ENCODE assay signal across 8 cellular contexts in genomic region chr11:57567512-57568329, GRCh38. TPM values are rescaled to one million over a fixed set of nuclear protein-coding genes. Genes with fewer than 3 reads are reported as not detected.
A peak's percentile ranks its signal among the peaks of the same experiment; 100 is the strongest.
DNase-seq lines count a peak whose midpoint lies in the region; FAIRE-seq and TF ChIP-seq lines count a peak whose summit lies in the region.

TSS of gene UBE2L6 (minus strand) at chr11:57567672. CDS start at chr11:57567611, 61 bp downstream.

- DNase-seq in H7 (peak; percentile 92), breast epithelium (ENCODE audit: low spot score in 2 of 2) (peak; percentile 60 to 75), iPS-NIHi11 (ENCODE audit: low spot score) (peak; percentile 92), small intestine (peak; percentile 75), GF-D8 (lab: John Stamatoyannopoulos, UW) (no peak)

- H3K9me3 ChIP-seq in Loucy (ENCODE audit: insufficient read depth, low read depth, low read length) (no peaks in the 10 kb centered on the region), breast epithelium (no peaks in the 10 kb centered on the region), small intestine (ENCODE audit: control insufficient read depth, low read depth) (no peaks in the 10 kb centered on the region)

- H3K27ac ChIP-seq in VCaP (peak within 1 kb of the TSS; percentile 59), breast epithelium (peak within 1 kb of the TSS; percentile 82 to 89), small intestine (ENCODE audit: low read depth in 1 of 2, low read length in 1 of 2) (peak within 1 kb of the TSS; percentile 69 to 85)

- H3K36me3 ChIP-seq in H7 (replicated peaks; ENCODE audit: control insufficient read depth, insufficient read depth, low read length) = no peaks in the 10 kb centered on the region
- H3K36me3 ChIP-seq in Loucy (ENCODE audit: insufficient read depth, low read length) = no peaks in the 10 kb centered on the region
- H3K36me3 ChIP-seq in breast epithelium = no peaks in the 10 kb centered on the region
- H3K36me3 ChIP-seq in small intestine (ENCODE audit: control insufficient read depth in 2 of 2, insufficient read depth in 2 of 2, low read length in 2 of 2) = no peaks in the 10 kb centered on the region

- H3K27me3 ChIP-seq in H7 (ENCODE audit: control insufficient read depth, insufficient read depth, low read length) = peaks cover 5% of the 10 kb centered on the region; the same call in 1 of the 2 replicates
- H3K27me3 ChIP-seq in Loucy (ENCODE audit: insufficient read depth, low read length, poor library complexity, severe bottlenecking) = no peaks in the 10 kb centered on the region
- no peaks in the 10 kb centered on the region for H3K27me3 ChIP-seq in breast epithelium
- no peaks in the 10 kb centered on the region for H3K27me3 ChIP-seq in small intestine (ENCODE audit: control insufficient read depth in 2 of 2, insufficient read depth in 2 of 2, low read length in 2 of 2)

- TF ChIP-seq CTCF in GM12872 (IDR thresholded peaks at IDR 0.05; ENCODE audit: insufficient read depth, low read depth, low read length) (peak; percentile 38; the same call in 1 of the 3 replicates), Loucy (conservative IDR thresholded peaks at IDR 0.05; ENCODE audit: low read length) (no peak; the same call in 1 of the 2 replicates), VCaP (conservative IDR thresholded peaks at IDR 0.05) (no peak; the same call in 1 of the 2 replicates), breast epithelium (IDR thresholded peaks at IDR 0.05) (peak in 1 of 3 donors; percentile 87)

- H3K4me3 ChIP-seq in H7 (ENCODE audit: insufficient read depth, low read depth, low read length) (peak within 1 kb of the TSS; percentile 83), Loucy (ENCODE audit: low read length, poor library complexity, severe bottlenecking) (peak within 1 kb of the TSS; percentile 87), breast epithelium (peak within 1 kb of the TSS; percentile 78 to 95 (median 85)), small intestine (ENCODE audit: low read depth in 1 of 2, low read length in 2 of 2) (peak within 1 kb of the TSS; percentile 74 to 84)

- H3K4me1 ChIP-seq in Loucy (ENCODE audit: insufficient read depth, low read length, poor library complexity, severe bottlenecking) (peaks cover 43% of the 10 kb centered on the region), breast epithelium (peaks cover 0 to 7% of the 10 kb centered on the region in 2 donors), small intestine (ENCODE audit: control insufficient read depth in 2 of 2, insufficient read depth in 1 of 2, low read depth in 1 of 2, low read length in 1 of 2) (peaks cover 2 to 5% of the 10 kb centered on the region in 2 donors)

- H3K79me2 ChIP-seq in Loucy (ENCODE audit: insufficient read depth, low read length) = peaks cover 44% of the 10 kb centered on the region

- intact Hi-C loops in breast epithelium (cut with DNase I; ENCODE audit: low total_unique reads) = loop anchor here (5.0 kb wide), 1 partner anchor 70 kb away; no protein-coding TSS in a partner anchor

- H4K20me1 ChIP-seq in Loucy (ENCODE audit: insufficient read depth, low read length, poor library complexity, severe bottlenecking) = peaks cover 4% of the 10 kb centered on the region

- H3K9me2 ChIP-seq in Loucy (replicated peaks; ENCODE audit: low read depth, low read length) = no peaks in the 10 kb centered on the region

- H3K4me2 ChIP-seq in Loucy (ENCODE audit: low read depth, low read length, poor library complexity, severe bottlenecking) = peak within 1 kb of the TSS; percentile 93

- H2AFZ ChIP-seq in Loucy (ENCODE audit: low read length) = peak within 1 kb of the TSS; percentile 99

- WGBS in small intestine, 3 donors = 0 to 1% (median 1%) methylated on average over 69 to 92 of the region's 92 CpGs

- peak within 1 kb of the TSS; percentile 94 for H3K9ac ChIP-seq in Loucy (ENCODE audit: low read depth, low read length, poor library complexity, severe bottlenecking)

- no peak for TF ChIP-seq POLR2A in breast epithelium (IDR thresholded peaks at IDR 0.05)

- H3F3A ChIP-seq in Loucy (ENCODE audit: low read depth) = no peaks in the 10 kb centered on the region

- no peak for FAIRE-seq in small intestine (lab: Jason Lieb, UNC)

RNA-seq across cellular contexts. Expression of gene UBE2L6, which starts in this region (rescaled TPM):
- 9.5 and 17.6 TPM in 2 replicates for total RNA-seq in H7 (2014; rRNA removed; shearing (Covaris generic))
- 10 to 100 TPM; 25.9 to 66.2 (median 48.1) TPM for total RNA-seq in breast epithelium
- 10 to 100 TPM; 56.8 to 72.3 (median 60.5) TPM for polyA plus RNA-seq in small intestine
